ENCODE assay signal across 8 cellular contexts in the genomic region with DNA sequence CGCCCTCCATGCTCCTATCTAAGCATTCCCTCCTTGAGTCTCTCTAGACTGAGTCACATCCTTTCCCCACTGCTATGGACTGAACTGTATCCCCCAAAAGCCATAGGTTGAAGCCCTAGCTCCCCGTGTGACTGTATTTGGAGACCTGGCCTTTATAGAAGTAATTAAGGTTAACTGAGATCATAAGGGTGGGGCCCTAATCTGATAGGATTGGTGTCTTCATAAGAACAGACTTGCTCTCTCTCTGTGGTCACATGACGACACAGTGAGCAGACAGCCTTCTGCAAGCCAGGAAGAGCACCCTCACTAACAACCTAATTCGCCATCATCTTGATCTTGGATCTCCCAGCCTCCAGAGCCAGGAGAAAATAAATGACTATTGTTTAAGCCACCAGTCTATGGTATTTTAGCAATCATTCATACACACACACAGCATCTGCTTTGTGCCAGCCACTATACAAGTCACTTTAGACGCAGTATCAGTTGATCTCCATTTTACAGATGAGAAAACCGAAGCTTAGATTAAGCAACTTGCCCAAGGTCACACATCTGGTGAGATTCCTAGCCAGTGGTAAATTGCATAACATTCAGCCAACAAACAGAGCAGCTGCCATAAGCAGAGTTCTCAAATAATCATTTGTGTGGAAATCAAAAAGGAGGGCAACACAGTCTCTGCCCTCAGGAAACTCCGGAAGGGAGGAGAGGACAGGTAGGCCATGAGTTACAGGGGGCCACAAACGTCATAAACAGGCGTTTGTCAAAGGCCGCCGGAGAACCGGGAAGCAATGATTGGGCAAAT.
DNase-seq lines count a peak whose midpoint lies in the region; ATAC-seq and TF ChIP-seq lines count a peak whose summit lies in the region.

No MANE protein-coding gene starts in this region.

- intact Hi-C loops in activated T-helper 2 cell treated with anti-CD3 and anti-CD28 coated beads, Interferon-gamma antibody, Interleukin-2, Interleukin-4, amounts not matched to agents 10 μg/mL and 5 μg/mL and 100 μg/mL, durations not matched to agents 14 hours and 24 hours and 36 hours (cut with micrococcal nuclease) = loop anchor here (2.0 to 5.0 kb wide), 3 partner anchors 65 to 238 kb away; no protein-coding TSS in a partner anchor
- intact Hi-C loops in lower leg skin (cut with DNase I; ENCODE audit: low total_unique reads) = no loop called here

- DNase-seq in AML-193 (lab: John Stamatoyannopoulos, UW) (peak; percentile 62 to 63), HuH-7.5 (ENCODE audit: low spot score) (peak; percentile 75), T-helper 9 cell (no peak), lower leg skin (ENCODE audit: low spot score in 2 of 2) (no peak)
- no peak for DNase-seq in activated T-helper 2 cell treated with anti-CD3 and anti-CD28 coated beads, Interferon-gamma antibody, Interleukin-2, Interleukin-4, amounts not matched to agents 10 μg/mL and 5 μg/mL and 100 μg/mL, durations not matched to agents 14 hours and 24 hours and 36 hours (ENCODE audit: low spot score)

- H3K4me3 ChIP-seq in liver (ENCODE audit: low read depth in 1 of 3, low read length in 3 of 3) = peak overlapping the region in 2 of 3 donors; percentile 50 to 57
- H3K4me3 ChIP-seq in lower leg skin (ENCODE audit: low read depth, poor library complexity, severe bottlenecking) = no peak overlapping the region

- H3K4me1 ChIP-seq in liver (ENCODE audit: control insufficient read depth in 4 of 4, insufficient read depth in 4 of 4, low read length in 3 of 4) = peaks cover 11 to 33% (median 16%) of the 10 kb centered on the region in 4 donors

- H3K9me3 ChIP-seq in liver (ENCODE audit: control insufficient read depth in 4 of 4, low read length in 3 of 4) = no peaks in the 10 kb centered on the region

- 59% methylated on average over 12 of the region's 12 CpGs for WGBS in liver
- 77 to 79% methylated on average over 12 of the region's 12 CpGs for WGBS in lower leg skin, 2 donors

- H3K27me3 Mint-ChIP-seq in activated T-helper 2 cell treated with anti-CD3 and anti-CD28 coated beads, Interferon-gamma antibody, Interleukin-2, Interleukin-4, amounts not matched to agents 10 μg/mL and 5 μg/mL and 100 μg/mL, durations not matched to agents 14 hours and 24 hours and 36 hours (ENCODE audit: low read depth) = peaks cover 68% of the 10 kb centered on the region

- H3K36me3 ChIP-seq in liver (ENCODE audit: control insufficient read depth in 4 of 4, insufficient read depth in 3 of 4, low read depth in 1 of 4, low read length in 3 of 4) = no peaks in the 10 kb centered on the region

- ATAC-seq in HG03025 (IDR thresholded peaks at IDR 0.05; ENCODE audit: low FRiP score, unreplicated experiment) (no peak), HG03565 (IDR thresholded peaks at IDR 0.05; ENCODE audit: unreplicated experiment) (no peak)

- no peak for TF ChIP-seq CTCF in liver (IDR thresholded peaks at IDR 0.05; ENCODE audit: low read depth, low read length, missing input control)
- TF ChIP-seq CTCF in lower leg skin (IDR thresholded peaks at IDR 0.05) = no peak

- TF ChIP-seq RAD21 in liver (IDR thresholded peaks at IDR 0.05) = peak; percentile 69 to 73

- H3K4me3 Mint-ChIP-seq in activated T-helper 2 cell treated with anti-CD3 and anti-CD28 coated beads, Interferon-gamma antibody, Interleukin-2, Interleukin-4, amounts not matched to agents 10 μg/mL and 5 μg/mL and 100 μg/mL, durations not matched to agents 14 hours and 24 hours and 36 hours (ENCODE audit: low read depth) = peak overlapping the region; percentile 49

- H3K9ac ChIP-seq in liver (ENCODE audit: low read depth in 1 of 2, low read length in 2 of 2) = peak overlapping the region; percentile 3 to 72

- H3K27ac ChIP-seq in liver (ENCODE audit: low read depth in 1 of 2, low read length in 2 of 2) = peak overlapping the region; percentile 97 to 99

- no peak overlapping the region for H3K27ac Mint-ChIP-seq in activated T-helper 2 cell treated with anti-CD3 and anti-CD28 coated beads, Interferon-gamma antibody, Interleukin-2, Interleukin-4, amounts not matched to agents 10 μg/mL and 5 μg/mL and 100 μg/mL, durations not matched to agents 14 hours and 24 hours and 36 hours

- H3K4me1 Mint-ChIP-seq in activated T-helper 2 cell treated with anti-CD3 and anti-CD28 coated beads, Interferon-gamma antibody, Interleukin-2, Interleukin-4, amounts not matched to agents 10 μg/mL and 5 μg/mL and 100 μg/mL, durations not matched to agents 14 hours and 24 hours and 36 hours (ENCODE audit: low read depth) = peaks cover 21% of the 10 kb centered on the region

- H3K36me3 Mint-ChIP-seq in activated T-helper 2 cell treated with anti-CD3 and anti-CD28 coated beads, Interferon-gamma antibody, Interleukin-2, Interleukin-4, amounts not matched to agents 10 μg/mL and 5 μg/mL and 100 μg/mL, durations not matched to agents 14 hours and 24 hours and 36 hours (ENCODE audit: low read depth) = no peaks in the 10 kb centered on the region

- no peaks in the 10 kb centered on the region for H3K27me3 ChIP-seq in liver (ENCODE audit: control insufficient read depth in 4 of 4, insufficient read depth in 4 of 4, low read length in 3 of 4)

- peaks cover 10% of the 10 kb centered on the region for H3K9me3 Mint-ChIP-seq in activated T-helper 2 cell treated with anti-CD3 and anti-CD28 coated beads, Interferon-gamma antibody, Interleukin-2, Interleukin-4, amounts not matched to agents 10 μg/mL and 5 μg/mL and 100 μg/mL, durations not matched to agents 14 hours and 24 hours and 36 hours

- no peak for TF ChIP-seq POLR2A in lower leg skin (IDR thresholded peaks at IDR 0.05)

TF ChIP-seq in liver, 16 proteins besides CTCF, POLR2A, EP300 and RAD21:
- TF ChIP-seq HNF4A (conservative IDR thresholded peaks at IDR 0.05) (peak; percentile 78 to 88), YY1 (IDR thresholded peaks at IDR 0.05) (peak; percentile 80), FOXA2 (IDR thresholded peaks at IDR 0.05) (peak; percentile 67), JUND (IDR thresholded peaks at IDR 0.05) (peak in 1 of 2 donors; percentile 68), HNF4G (IDR thresholded peaks at IDR 0.05) (peak; percentile 27), RXRA (IDR thresholded peaks at IDR 0.05) (peak; percentile 94 to 95), TAF1 (conservative IDR thresholded peaks at IDR 0.05) (no peak), SP1 (IDR thresholded peaks at IDR 0.05) (peak; percentile 80), EGR1 (IDR thresholded peaks at IDR 0.05; ENCODE audit: low read depth in 2 of 2) (peak; percentile 30 to 92), FOXA1 (IDR thresholded peaks at IDR 0.05) (peak; percentile 57), NR2F2 (IDR thresholded peaks at IDR 0.05) (no peak), GABPA (IDR thresholded peaks at IDR 0.05 in 1 of 2, conservative IDR thresholded peaks at IDR 0.05 in 1 of 2) (peak in 1 of 2 donors; percentile 63)
- TF ChIP-seq, protein P1, sequence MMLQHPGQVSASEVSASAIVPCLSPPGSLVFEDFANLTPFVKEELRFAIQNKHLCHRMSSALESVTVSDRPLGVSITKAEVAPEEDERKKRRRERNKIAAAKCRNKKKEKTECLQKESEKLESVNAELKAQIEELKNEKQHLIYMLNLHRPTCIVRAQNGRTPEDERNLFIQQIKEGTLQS (IDR thresholded peaks at IDR 0.05) = no peak
- TF ChIP-seq, protein P2, sequence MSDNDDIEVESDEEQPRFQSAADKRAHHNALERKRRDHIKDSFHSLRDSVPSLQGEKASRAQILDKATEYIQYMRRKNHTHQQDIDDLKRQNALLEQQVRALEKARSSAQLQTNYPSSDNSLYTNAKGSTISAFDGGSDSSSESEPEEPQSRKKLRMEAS (IDR thresholded peaks at IDR 0.05) = peak; percentile 61
- TF ChIP-seq, protein P3, sequence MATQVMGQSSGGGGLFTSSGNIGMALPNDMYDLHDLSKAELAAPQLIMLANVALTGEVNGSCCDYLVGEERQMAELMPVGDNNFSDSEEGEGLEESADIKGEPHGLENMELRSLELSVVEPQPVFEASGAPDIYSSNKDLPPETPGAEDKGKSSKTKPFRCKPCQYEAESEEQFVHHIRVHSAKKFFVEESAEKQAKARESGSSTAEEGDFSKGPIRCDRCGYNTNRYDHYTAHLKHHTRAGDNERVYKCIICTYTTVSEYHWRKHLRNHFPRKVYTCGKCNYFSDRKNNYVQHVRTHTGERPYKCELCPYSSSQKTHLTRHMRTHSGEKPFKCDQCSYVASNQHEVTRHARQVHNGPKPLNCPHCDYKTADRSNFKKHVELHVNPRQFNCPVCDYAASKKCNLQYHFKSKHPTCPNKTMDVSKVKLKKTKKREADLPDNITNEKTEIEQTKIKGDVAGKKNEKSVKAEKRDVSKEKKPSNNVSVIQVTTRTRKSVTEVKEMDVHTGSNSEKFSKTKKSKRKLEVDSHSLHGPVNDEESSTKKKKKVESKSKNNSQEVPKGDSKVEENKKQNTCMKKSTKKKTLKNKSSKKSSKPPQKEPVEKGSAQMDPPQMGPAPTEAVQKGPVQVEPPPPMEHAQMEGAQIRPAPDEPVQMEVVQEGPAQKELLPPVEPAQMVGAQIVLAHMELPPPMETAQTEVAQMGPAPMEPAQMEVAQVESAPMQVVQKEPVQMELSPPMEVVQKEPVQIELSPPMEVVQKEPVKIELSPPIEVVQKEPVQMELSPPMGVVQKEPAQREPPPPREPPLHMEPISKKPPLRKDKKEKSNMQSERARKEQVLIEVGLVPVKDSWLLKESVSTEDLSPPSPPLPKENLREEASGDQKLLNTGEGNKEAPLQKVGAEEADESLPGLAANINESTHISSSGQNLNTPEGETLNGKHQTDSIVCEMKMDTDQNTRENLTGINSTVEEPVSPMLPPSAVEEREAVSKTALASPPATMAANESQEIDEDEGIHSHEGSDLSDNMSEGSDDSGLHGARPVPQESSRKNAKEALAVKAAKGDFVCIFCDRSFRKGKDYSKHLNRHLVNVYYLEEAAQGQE (IDR thresholded peaks at IDR 0.05) = peak; percentile 78
- TF ChIP-seq, protein P4, sequence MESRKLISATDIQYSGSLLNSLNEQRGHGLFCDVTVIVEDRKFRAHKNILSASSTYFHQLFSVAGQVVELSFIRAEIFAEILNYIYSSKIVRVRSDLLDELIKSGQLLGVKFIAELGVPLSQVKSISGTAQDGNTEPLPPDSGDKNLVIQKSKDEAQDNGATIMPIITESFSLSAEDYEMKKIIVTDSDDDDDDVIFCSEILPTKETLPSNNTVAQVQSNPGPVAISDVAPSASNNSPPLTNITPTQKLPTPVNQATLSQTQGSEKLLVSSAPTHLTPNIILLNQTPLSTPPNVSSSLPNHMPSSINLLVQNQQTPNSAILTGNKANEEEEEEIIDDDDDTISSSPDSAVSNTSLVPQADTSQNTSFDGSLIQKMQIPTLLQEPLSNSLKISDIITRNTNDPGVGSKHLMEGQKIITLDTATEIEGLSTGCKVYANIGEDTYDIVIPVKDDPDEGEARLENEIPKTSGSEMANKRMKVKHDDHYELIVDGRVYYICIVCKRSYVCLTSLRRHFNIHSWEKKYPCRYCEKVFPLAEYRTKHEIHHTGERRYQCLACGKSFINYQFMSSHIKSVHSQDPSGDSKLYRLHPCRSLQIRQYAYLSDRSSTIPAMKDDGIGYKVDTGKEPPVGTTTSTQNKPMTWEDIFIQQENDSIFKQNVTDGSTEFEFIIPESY (IDR thresholded peaks at IDR 0.05) = peak; percentile 78

Comparison
In these comparisons a context has a peak if more than half of its experiments do, and no peak if none do; other contexts are left out.
1. DNase-seq: peak in AML-193 (2 of 2) and HuH-7.5 (single experiment); none in activated T-helper 2 cell treated with anti-CD3 and anti-CD28 coated beads, Interferon-gamma antibody, Interleukin-2, Interleukin-4, amounts not matched to agents 10 μg/mL and 5 μg/mL and 100 μg/mL, durations not matched to agents 14 hours and 24 hours and 36 hours (single experiment), T-helper 9 cell (single experiment) and lower leg skin (0 of 2).